ENCODE assay signal across 35 cellular contexts in the genomic region with DNA sequence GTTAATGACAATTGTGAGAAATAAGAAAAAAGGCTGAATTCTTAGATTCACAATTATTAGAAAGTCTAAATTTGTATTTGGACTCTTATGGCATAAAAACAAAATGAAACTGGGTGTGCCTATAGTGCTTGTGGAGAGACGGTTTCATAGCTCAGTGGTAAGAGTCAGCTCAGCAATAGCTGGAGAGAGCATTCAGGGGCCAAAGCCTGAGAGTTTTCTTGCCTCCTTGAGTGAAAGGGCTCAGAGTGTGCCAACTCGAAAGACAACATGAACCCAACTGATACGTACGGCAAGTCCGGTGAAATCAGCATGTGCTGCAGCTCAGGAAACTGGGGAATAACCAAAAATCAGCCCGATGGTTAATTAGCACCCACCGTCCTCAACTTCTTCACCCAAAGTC.
"Had no signal": no experiment of that assay in that cellular context is flagged by ENCODE, and none has a peak within 500 bp of the region (broad histone marks: within the 10 kb centered on the region; RNA-seq: fewer than 3 reads in every experiment).

No MANE protein-coding gene starts in this region.

- H3K27me3 ChIP-seq: MG63 had no signal

- H3K4me2 ChIP-seq: KMS-11 had no signal

- H3K36me3 ChIP-seq: MG63 had no signal

- H3K27ac ChIP-seq: KMS-11 had no signal

- H3K9ac ChIP-seq: KMS-11 had no signal

- H3K4me3 ChIP-seq: MG63 had no signal

- DNase-seq: Karpas-422, Kasumi-1, KG1, MG63, MM.1S, MV-4-11, NCI-H1048, NCI-H1092, NCI-H1092 treated with DMSO at 0.1 percent for 48 hours, NCI-H1105, NCI-H1105 treated with DMSO at 0.1 percent for 48 hours, NCI-H1417, NCI-H1417 treated with DMSO at 0.1 percent for 48 hours, NCI-H1436, NCI-H1436 treated with DMSO at 0.1 percent for 48 hours, NCI-H146, NCI-H1694, NCI-H1694 treated with DMSO at 0.1 percent for 48 hours, NCI-H187, NCI-H187 treated with DMSO at 0.1 percent for 48 hours, NCI-H1930, NCI-H2029, NCI-H2029 treated with DMSO at 0.1 percent for 48 hours, NCI-H2081, NCI-H2081 treated with DMSO at 0.1 percent for 48 hours, NCI-H2107, NCI-H2171, NCI-H2171 treated with DMSO at 0.1 percent for 48 hours, NCI-H2227 treated with DMSO at 0.1 percent for 48 hours, NCI-H226, NCI-H345, NCI-H446, NCI-H446 treated with DMSO at 0.1 percent for 48 hours, NCI-H510A had no signal

- H3K9me3 ChIP-seq: MG63 had no signal
